Comparison of ENCODE assay signal across 8 cellular contexts in genomic region chr4:68904786-68905185, GRCh38. TPM values are rescaled to one million over a fixed set of nuclear protein-coding genes. Genes with fewer than 3 reads are reported as not detected.
A peak's percentile ranks its signal among the peaks of the same experiment; 100 is the strongest.
DNase-seq lines count a peak whose midpoint lies in the region; ATAC-seq and TF ChIP-seq lines count a peak whose summit lies in the region.

No MANE protein-coding gene starts in this region.

- WGBS in adrenal gland, 4 donors = 46 to 63% (median 57%) methylated on average over 6 of the region's 6 CpGs

- in situ Hi-C loops in Panc1 (cut with HindIII; ENCODE audit: low pct_unique_long_range_greater_than_20kb, low sequenced_read_pairs) = no loop called here

- no peaks in the 10 kb centered on the region for H3K9me3 ChIP-seq in Panc1 (ENCODE audit: control insufficient read depth, insufficient read depth, low read depth, low read length)
- H3K9me3 ChIP-seq in adrenal gland (replicated peaks in 1 of 3) = no peaks in the 10 kb centered on the region

- BruUV-seq in Panc1 (replicated peaks; lab: Mats Ljungman, UMichigan) = no TSS peak

- peak; percentile 76 for ATAC-seq in HG02610 (IDR thresholded peaks at IDR 0.05; ENCODE audit: unreplicated experiment)
- ATAC-seq in Panc1 = 0 out of 2 replicates have a peak, but pooled peaks have one; percentile 38
- no peak for ATAC-seq in HG02623 (IDR thresholded peaks at IDR 0.05; ENCODE audit: unreplicated experiment)

- H3K27me3 ChIP-seq in Panc1 (ENCODE audit: control insufficient read depth, insufficient read depth, low read length) (no peaks in the 10 kb centered on the region), adrenal gland (no peaks in the 10 kb centered on the region)

- no peaks in the 10 kb centered on the region for H3K36me3 ChIP-seq in Panc1 (ENCODE audit: control insufficient read depth, insufficient read depth, low read length)
- H3K36me3 ChIP-seq in adrenal gland (replicated peaks in 1 of 2) = no peaks in the 10 kb centered on the region

- no peak for TF ChIP-seq POLR2A in adrenal gland (IDR thresholded peaks at IDR 0.05)

- TF ChIP-seq CTCF in Panc1 (IDR thresholded peaks at IDR 0.05) = peak; percentile 36
- TF ChIP-seq CTCF in adrenal gland (IDR thresholded peaks at IDR 0.05) = no peak

- intact Hi-C loops in Panc1 (cut with micrococcal nuclease; ENCODE audit: unreplicated experiment) (no loop called here), adrenal gland (cut with DNase I) (no loop called here)

- POLR2A ChIA-PET in Panc1 (lab: Charles Lee) = no interaction called here

- CTCF ChIA-PET in Panc1 (lab: Charles Lee) = interaction anchor here (0.6 kb wide), 1 partner anchor 146 kb away, joined by 4 read pairs; no protein-coding TSS in a partner anchor

- peak overlapping the region in 1 of 2 experiments; percentile 34; a peak in 2 of 4 replicates for H3K4me3 ChIP-seq in Panc1 (ENCODE audit: low read depth in 2 of 2, low read length in 2 of 2)
- H3K4me3 ChIP-seq in adrenal gland = no peak overlapping the region

- no peaks in the 10 kb centered on the region for H3K4me1 ChIP-seq in Panc1 (ENCODE audit: control insufficient read depth, insufficient read depth, low read length)
- no peaks in the 10 kb centered on the region for H3K4me1 ChIP-seq in adrenal gland (replicated peaks in 1 of 2)

- DNase-seq in ELF-1 (ENCODE audit: low read depth, low spot score) = peak; percentile 81
- DNase-seq in Panc1 (ENCODE audit: low read depth, low spot score) = no peak
- peak; percentile 40 for DNase-seq in left kidney (ENCODE audit: low read depth, low spot score)
- no peak for DNase-seq in GM19240 (ENCODE audit: insufficient read length, low spot score)
- no peak for DNase-seq in activated gamma-delta T cell (lab: John Stamatoyannopoulos, UW)
- DNase-seq in adrenal gland = no peak

- H3K27ac ChIP-seq in Panc1 (ENCODE audit: low read length) = no peak overlapping the region
- no peak overlapping the region for H3K27ac ChIP-seq in adrenal gland

RNA-seq across cellular contexts. Expression of gene UGT2A3, which starts 46.8 kb away (rescaled TPM):
- 0.05 TPM for total RNA-seq in Panc1 (2021; ENCODE audit: unreplicated experiment)
- not detected for polyA plus RNA-seq in Panc1 (2012; ENCODE audit: insufficient read length)
- under 1 TPM in 1 of 8 donors, not detected in 7; 0.22 TPM for total RNA-seq in adrenal gland
- not detected for polyA plus RNA-seq in adrenal gland

Comparison
In these comparisons a context has a peak if more than half of its experiments do, and no peak if none do; other contexts are left out.
1. DNase-seq: peak in ELF-1 (single experiment) and left kidney (single experiment); none in Panc1 (single experiment), GM19240 (single experiment), activated gamma-delta T cell (single experiment) and adrenal gland (0 of 7).